Comparison of ENCODE assay signal across 1 cellular context in genomic region chr12:22518067-22518719, GRCh38.
TF ChIP-seq lines count a peak whose summit lies in the region.

No MANE protein-coding gene starts in this region.

TF ChIP-seq in HEK293, 187 proteins besides CTCF, POLR2A, EP300 and RAD21 (continued from another document):
- TF ChIP-seq ZNF639 (tag by site-specific recombination; IDR thresholded peaks at IDR 0.05): no peak
- peak; percentile 47; the same call in 1 of the 2 replicates for TF ChIP-seq ZNF366 (tag by site-specific recombination; conservative IDR thresholded peaks at IDR 0.05)
- no peak for TF ChIP-seq ZIC2 (tag by site-specific recombination; IDR thresholded peaks at IDR 0.05)
- no peak for TF ChIP-seq OVOL3 (tag by site-specific recombination; IDR thresholded peaks at IDR 0.05)
- TF ChIP-seq ZNF48 (tag by site-specific recombination; IDR thresholded peaks at IDR 0.05): no peak
- TF ChIP-seq, protein P1, sequence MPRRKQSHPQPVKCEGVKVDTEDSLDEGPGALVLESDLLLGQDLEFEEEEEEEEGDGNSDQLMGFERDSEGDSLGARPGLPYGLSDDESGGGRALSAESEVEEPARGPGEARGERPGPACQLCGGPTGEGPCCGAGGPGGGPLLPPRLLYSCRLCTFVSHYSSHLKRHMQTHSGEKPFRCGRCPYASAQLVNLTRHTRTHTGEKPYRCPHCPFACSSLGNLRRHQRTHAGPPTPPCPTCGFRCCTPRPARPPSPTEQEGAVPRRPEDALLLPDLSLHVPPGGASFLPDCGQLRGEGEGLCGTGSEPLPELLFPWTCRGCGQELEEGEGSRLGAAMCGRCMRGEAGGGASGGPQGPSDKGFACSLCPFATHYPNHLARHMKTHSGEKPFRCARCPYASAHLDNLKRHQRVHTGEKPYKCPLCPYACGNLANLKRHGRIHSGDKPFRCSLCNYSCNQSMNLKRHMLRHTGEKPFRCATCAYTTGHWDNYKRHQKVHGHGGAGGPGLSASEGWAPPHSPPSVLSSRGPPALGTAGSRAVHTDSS (tag by site-specific recombination; IDR thresholded peaks at IDR 0.05): no peak
- TF ChIP-seq SCRT2 (tag by site-specific recombination; IDR thresholded peaks at IDR 0.05): peak; percentile 71
- TF ChIP-seq SP7 (tag by site-specific recombination; IDR thresholded peaks at IDR 0.05): no peak
TF ChIP-seq in HEK293: peak in this region for 9.
